8 cellular contexts compared by ENCODE assay signal in genomic region chr14:22432348-22432976, GRCh38.
DNase-seq lines count a peak whose midpoint lies in the region; ATAC-seq and TF ChIP-seq lines count a peak whose summit lies in the region.

No MANE protein-coding gene starts in this region.

- peaks cover 72% of the 10 kb centered on the region for H3K4me1 ChIP-seq in DOHH2 (ENCODE audit: control insufficient read depth, low read length)

- H3K27ac ChIP-seq in DOHH2 (ENCODE audit: low read depth, low read length), result peak overlapping the region; percentile 91
- no peak overlapping the region for H3K27ac ChIP-seq in CD4-positive, alpha-beta T cell (ENCODE audit: low read depth, low read length)

- POLR2A ChIA-PET in CD4-positive, alpha-beta T cell (lab: Charles Lee), result no interaction called here
- POLR2A ChIA-PET in HEK293T (lab: Yijun Ruan, JAX), result no interaction called here

- no peak for ATAC-seq in CD4-positive, alpha-beta T cell (ENCODE audit: poor library complexity)
- ATAC-seq in GM21447 (IDR thresholded peaks at IDR 0.05; ENCODE audit: unreplicated experiment), result no peak
- no peak for ATAC-seq in GM19395 (IDR thresholded peaks at IDR 0.05; ENCODE audit: unreplicated experiment)

- H3K27me3 ChIP-seq in DOHH2 (ENCODE audit: control insufficient read depth, low read length), result no peaks in the 10 kb centered on the region
- no peaks in the 10 kb centered on the region for H3K27me3 ChIP-seq in CD4-positive, alpha-beta T cell (ENCODE audit: control insufficient read depth, insufficient read depth, low read length)

- H3K27ac Mint-ChIP-seq in CD4-positive, alpha-beta T cell, result no peak overlapping the region

- H3K27me3 Mint-ChIP-seq in CD4-positive, alpha-beta T cell, result no peaks in the 10 kb centered on the region

- H3K4me3 ChIP-seq in DOHH2 (ENCODE audit: low read length), result peak overlapping the region; percentile 59

- H3K36me3 ChIP-seq in DOHH2 (ENCODE audit: control insufficient read depth, low read length), result no peaks in the 10 kb centered on the region

- H3K4me2 ChIP-seq in DOHH2 (ENCODE audit: low read length), result peak overlapping the region; percentile 79

- H3F3A ChIP-seq in DOHH2 (ENCODE audit: control insufficient read depth, insufficient read depth), result peaks cover 22% of the 10 kb centered on the region

- CTCF ChIA-PET in CD4-positive, alpha-beta T cell (lab: Charles Lee), result no interaction called here
- CTCF ChIA-PET in HEK293T (lab: Yijun Ruan, JAX), result interaction anchor here (0.6 kb wide), 1 partner anchor 180 kb away, joined by 4 read pairs; no protein-coding TSS in a partner anchor

- H3K9me3 Mint-ChIP-seq in CD4-positive, alpha-beta T cell, result no peaks in the 10 kb centered on the region

- no peak for TF ChIP-seq CTCF in DOHH2 (IDR thresholded peaks at IDR 0.05; ENCODE audit: low read depth, low read length, poor library complexity, severe bottlenecking)
- no peak for TF ChIP-seq CTCF in CD4-positive, alpha-beta T cell (IDR thresholded peaks at IDR 0.05)

- DNase-seq in NCI-H1092 treated with DMSO at 0.1 percent for 48 hours (lab: John Stamatoyannopoulos, UW) (peak; percentile 86), astrocyte of the hippocampus (ENCODE audit: low read depth, low spot score) (peak; percentile 97), kidney tubule cell (ENCODE audit: low spot score) (peak; percentile 97), HEK293T (ENCODE audit: extremely low spot score) (no peak)
- DNase-seq in CD4-positive, alpha-beta T cell, result no peak

- H4K20me1 ChIP-seq in DOHH2 (ENCODE audit: control insufficient read depth, insufficient read depth, low read depth, low read length), result no peaks in the 10 kb centered on the region

- no peak overlapping the region for H3K4me3 Mint-ChIP-seq in CD4-positive, alpha-beta T cell

- no peaks in the 10 kb centered on the region for H3K79me2 ChIP-seq in DOHH2 (ENCODE audit: control insufficient read depth, low read length)

- no peaks in the 10 kb centered on the region for H3K9me2 ChIP-seq in DOHH2 (replicated peaks; ENCODE audit: control insufficient read depth, low read length)

- no peaks in the 10 kb centered on the region for H3K36me3 Mint-ChIP-seq in CD4-positive, alpha-beta T cell (ENCODE audit: low read depth)

- H3K9me3 ChIP-seq in DOHH2 (ENCODE audit: control insufficient read depth, insufficient read depth, low read length), result no peaks in the 10 kb centered on the region
- no peaks in the 10 kb centered on the region for H3K9me3 ChIP-seq in CD4-positive, alpha-beta T cell (ENCODE audit: control insufficient read depth, low read length)

- no peaks in the 10 kb centered on the region for H3K4me1 Mint-ChIP-seq in CD4-positive, alpha-beta T cell (ENCODE audit: low read depth)

- intact Hi-C loops in CD4-positive, alpha-beta T cell (cut with DNase I, micrococcal nuclease), result no loop called here

TF ChIP-seq in HEK293T, 16 proteins besides CTCF, POLR2A, EP300 and RAD21:
- TF ChIP-seq ZNF384 (IDR thresholded peaks at IDR 0.05), result no peak
- no peak for TF ChIP-seq CTBP1 (IDR thresholded peaks at IDR 0.05; ENCODE audit: borderline replicate concordance)
- TF ChIP-seq L3MBTL2 (conservative IDR thresholded peaks at IDR 0.05), result no peak
- no peak for TF ChIP-seq NFRKB (IDR thresholded peaks at IDR 0.05)
- TF ChIP-seq PKNOX1 (IDR thresholded peaks at IDR 0.05), result no peak
- TF ChIP-seq FOXK2 (IDR thresholded peaks at IDR 0.05), result no peak
- TF ChIP-seq BHLHE40 (IDR thresholded peaks at IDR 0.05; ENCODE audit: borderline replicate concordance), result no peak
- no peak for TF ChIP-seq TARDBP (IDR thresholded peaks at IDR 0.05)
- TF ChIP-seq SUZ12 (IDR thresholded peaks at IDR 0.05), result no peak
- TF ChIP-seq LEF1 (IDR thresholded peaks at IDR 0.05; ENCODE audit: borderline replicate concordance), result no peak
- TF ChIP-seq FOXM1 (IDR thresholded peaks at IDR 0.05; ENCODE audit: borderline replicate concordance), result no peak
- TF ChIP-seq HDGF (IDR thresholded peaks at IDR 0.05; ENCODE audit: borderline replicate concordance), result no peak
- TF ChIP-seq ELF4 (IDR thresholded peaks at IDR 0.05), result no peak
- TF ChIP-seq ARNT (IDR thresholded peaks at IDR 0.05), result no peak

Comparison
In these comparisons a context has a peak if more than half of its experiments do, and no peak if none do; other contexts are left out.
1. DNase-seq: peak in NCI-H1092 treated with DMSO at 0.1 percent for 48 hours (single experiment), astrocyte of the hippocampus (single experiment) and kidney tubule cell (single experiment); none in CD4-positive, alpha-beta T cell (0 of 10) and HEK293T (single experiment).